In genomic region chr13:29959621-29960020, GRCh38 we compare ENCODE assay signal across 29 cellular contexts.
"Had no signal": no experiment of that assay in that cellular context is flagged by ENCODE, and none has a peak within 500 bp of the region (broad histone marks: within the 10 kb centered on the region; RNA-seq: fewer than 3 reads in every experiment).

No MANE protein-coding gene starts in this region.

- H2AFZ ChIP-seq: hepatocyte had no signal

- H3K36me3 ChIP-seq: heart right ventricle, left lung, lower lobe of right lung, pancreas, prostate gland, stomach, thyroid gland, transverse colon, upper lobe of left lung, vagina had no signal

- H3K4me3 Mint-ChIP-seq: naive B cell; nephron; stimulated activated naive B cell treated with anti-CD40 and anti-IgM and Interleukin-4, amounts not matched to agents 10 μg/mL and 1 μg/mL and 100 μg/mL, for 72 hours had no signal

- H3K4me1 ChIP-seq: heart right ventricle, left lung, lower lobe of right lung, pancreas, prostate gland, testis, transverse colon, upper lobe of left lung, vagina had no signal

- DNase-seq: heart right ventricle; islet precursor cell; left colon; left lung; lower lobe of right lung; mammary epithelial cell; mesenchymal stem cell; naive B cell; pancreas; posterior cingulate gyrus; retina; right cardiac atrium; stimulated activated CD4-positive, alpha-beta T cell treated with anti-CD3 and anti-CD28 coated beads, Interleukin-12 subunit alpha, Interleukin-12 subunit beta, amount 100 ng/mL, for 4 hours; stimulated activated CD4-positive, alpha-beta T cell treated with anti-CD3 and anti-CD28 coated beads, Interleukin-15, amount 100 ng/mL, for 24 hours; stimulated activated CD4-positive, alpha-beta T cell treated with anti-CD3 and anti-CD28 coated beads, Interleukin-2, amount 100 ng/mL, for 24 hours; stimulated activated CD4-positive, alpha-beta T cell treated with anti-CD3 and anti-CD28 coated beads, Interleukin-4, amount 100 ng/mL, for 1 hour; stimulated activated naive B cell treated with anti-CD40 and anti-IgM and Interleukin-4, amounts not matched to agents 10 μg/mL and 1 μg/mL and 100 μg/mL, for 72 hours; stimulated activated naive CD8-positive, alpha-beta T cell treated with anti-CD3 and anti-CD28 coated beads, Interleukin-15, Interleukin-2, amounts not matched to agents 100 U/mL and 50 U/mL, for 24 hours; stomach; testis; thyroid gland; transverse colon; upper lobe of left lung had no signal

- H3K36me3 Mint-ChIP-seq: naive B cell; stimulated activated naive B cell treated with anti-CD40 and anti-IgM and Interleukin-4, amounts not matched to agents 10 μg/mL and 1 μg/mL and 100 μg/mL, for 72 hours had no signal

- H3K4me2 ChIP-seq: hepatocyte had no signal

- H3K27me3 ChIP-seq: hepatocyte, pancreas, stomach, testis, thyroid gland, transverse colon, upper lobe of left lung, vagina had no signal

- H3K9me3 ChIP-seq: heart right ventricle, left lung, lower lobe of right lung, pancreas, prostate gland, stomach, testis, thyroid gland, transverse colon, upper lobe of left lung, vagina had no signal

- H3K4me3 ChIP-seq: heart right ventricle, hepatocyte, left lung, lower lobe of right lung, pancreas, prostate gland, skin epidermis, stomach, testis, thyroid gland, transverse colon, upper lobe of left lung, vagina had no signal

- H3K27ac ChIP-seq: heart right ventricle, hepatocyte, left lung, lower lobe of right lung, pancreas, prostate gland, skin epidermis, stomach, testis, thyroid gland, transverse colon, upper lobe of left lung, vagina had no signal

- H3K79me2 ChIP-seq: hepatocyte had no signal

- ATAC-seq: heart right ventricle; left colon; left lung; lower lobe of right lung; pancreas; right cardiac atrium; sciatic nerve; stimulated activated naive B cell treated with anti-CD40 and anti-IgM and Interleukin-4, amounts not matched to agents 10 μg/mL and 1 μg/mL and 100 μg/mL, for 72 hours; stimulated activated naive CD8-positive, alpha-beta T cell treated with anti-CD3 and anti-CD28 coated beads, Interleukin-15, Interleukin-2, amounts not matched to agents 100 U/mL and 50 U/mL, for 24 hours had no signal

- H3K27ac Mint-ChIP-seq: nephron; stimulated activated naive B cell treated with anti-CD40 and anti-IgM and Interleukin-4, amounts not matched to agents 10 μg/mL and 1 μg/mL and 100 μg/mL, for 72 hours had no signal
